In the genomic region with DNA sequence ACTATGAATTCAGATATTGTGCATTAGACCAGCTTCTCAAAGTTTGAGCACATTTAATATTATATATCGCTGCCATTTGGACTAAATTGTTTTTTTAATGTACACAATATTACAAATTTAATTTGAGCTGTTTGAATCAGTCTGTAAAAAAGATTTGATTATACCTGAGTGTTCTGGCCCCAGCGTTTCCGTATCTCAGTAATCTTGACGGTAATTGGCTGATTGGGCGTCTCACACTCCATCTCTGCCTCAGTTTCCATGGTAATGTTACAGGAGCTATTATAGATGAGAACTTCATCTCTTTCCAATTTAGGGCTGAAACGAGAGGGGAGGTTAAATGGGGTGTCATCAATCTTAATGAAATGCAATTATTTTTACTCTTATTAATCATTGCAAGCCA, we compare ENCODE assay signal across 5 cellular contexts.
"Had no signal": no experiment of that assay in that cellular context is flagged by ENCODE, and none has a peak within 500 bp of the region (broad histone marks: within the 10 kb centered on the region; RNA-seq: fewer than 3 reads in every experiment).

No MANE protein-coding gene starts in this region.

- ATAC-seq: HepG2, K562 had no signal

- H3K27ac ChIP-seq: HL-60 had no signal

- DNase-seq: IMR-90, KBM-7 had no signal

- H3K4me3 ChIP-seq: K562 had no signal
